34 cellular contexts compared by ENCODE assay signal in genomic region chr1:230040440-230040839, GRCh38.
"Had no signal": no experiment of that assay in that cellular context is flagged by ENCODE, and none has a peak within 500 bp of the region (broad histone marks: within the 10 kb centered on the region; RNA-seq: fewer than 3 reads in every experiment).

No MANE protein-coding gene starts in this region.

- H3K27ac ChIP-seq: adrenal gland, ascending aorta, body of pancreas, brain microvascular endothelial cell, breast epithelium, cardiac muscle cell had no signal

- FAIRE-seq: astrocyte, bronchial epithelial cell had no signal

- H3K4me3 ChIP-seq: adrenal gland, ascending aorta, body of pancreas, breast epithelium, cardiac muscle cell had no signal

- DNase-seq: activated effector memory CD4-positive, alpha-beta T cell treated with anti-CD3 and anti-CD28 coated beads, Interleukin-2, amount 50 U/mL, for 16 hours; activated effector memory CD4-positive, alpha-beta T cell treated with Interleukin-2 at 50 U/mL for 16 hours; activated gamma-delta T cell; activated gamma-delta T cell treated with Interleukin-2 at 50 U/mL for 16 hours; activated naive CD4-positive, alpha-beta T cell; activated naive CD4-positive, alpha-beta T cell treated with anti-CD3 and anti-CD28 coated beads for 36 hours; activated naive CD4-positive, alpha-beta T cell treated with anti-CD3 and anti-CD28 coated beads, Interleukin-2, amount 10 ng/mL, durations not matched to agents 7 days and 5 days; activated naive CD4-positive, alpha-beta T cell treated with anti-CD3 and anti-CD28 coated beads, Interleukin-2, amount 50 U/mL, for 16 hours; activated naive CD4-positive, alpha-beta T cell treated with Interleukin-2 at 50 U/mL for 16 hours; activated naive CD8-positive, alpha-beta T cell treated with anti-CD3 and anti-CD28 coated beads for 36 hours; activated naive CD8-positive, alpha-beta T cell treated with anti-CD3 and anti-CD28 coated beads, Interleukin-2, amount 10 ng/mL, durations not matched to agents 7 days and 5 days; activated naive CD8-positive, alpha-beta T cell treated with anti-CD3 and anti-CD28 coated beads, Interleukin-2, amount 50 U/mL, for 24 hours; activated T-cell treated with anti-CD3 and anti-CD28 coated beads, Interleukin-2, amount 50 U/mL, for 1 hour; activated T-cell treated with anti-CD3 and anti-CD28 coated beads, Interleukin-2, amount 50 U/mL, for 24 hours; activated T-cell treated with anti-CD3 and anti-CD28 coated beads, Interleukin-2, amount 50 U/mL, for 4 hours; activated T-cell treated with anti-CD3 and anti-CD28 coated beads, Interleukin-2, amount 50 U/mL, for 48 hours; activated T-cell treated with anti-CD3 and anti-CD28 coated beads, Interleukin-2, amount 50 U/mL, for 72 hours; adrenal gland; amniotic stem cell; amygdala; anterior cingulate cortex; aorta; body of pancreas; brain microvascular endothelial cell; caudate nucleus; central memory CD4-positive, alpha-beta T cell; cerebellar nuclear complex had no signal

- ATAC-seq: activated naive CD4-positive, alpha-beta T cell treated with anti-CD3 and anti-CD28 coated beads, Interleukin-2, amount 50 U/mL, for 72 hours; activated naive CD8-positive, alpha-beta T cell treated with anti-CD3 and anti-CD28 coated beads, Interleukin-2, amount 50 U/mL, for 24 hours; activated T-cell treated with anti-CD3 and anti-CD28 coated beads, Interleukin-2, amount 50 U/mL, for 4 hours; activated T-cell treated with anti-CD3 and anti-CD28 coated beads, Interleukin-2, amount 50 U/mL, for 72 hours; activated T-helper 17 cell treated with anti-CD3 and anti-CD28 coated beads, Interleukin-2, amount 50 U/mL, for 72 hours; body of pancreas had no signal

- H3K27me3 ChIP-seq: adrenal gland, ascending aorta, body of pancreas, brain microvascular endothelial cell, breast epithelium, cardiac muscle cell had no signal

- H3K4me1 ChIP-seq: adrenal gland, ascending aorta, body of pancreas, breast epithelium had no signal

- H3K36me3 ChIP-seq: adrenal gland, ascending aorta, brain microvascular endothelial cell, breast epithelium, cardiac muscle cell had no signal
